ENCODE assay signal across 10 cellular contexts in the genomic region with DNA sequence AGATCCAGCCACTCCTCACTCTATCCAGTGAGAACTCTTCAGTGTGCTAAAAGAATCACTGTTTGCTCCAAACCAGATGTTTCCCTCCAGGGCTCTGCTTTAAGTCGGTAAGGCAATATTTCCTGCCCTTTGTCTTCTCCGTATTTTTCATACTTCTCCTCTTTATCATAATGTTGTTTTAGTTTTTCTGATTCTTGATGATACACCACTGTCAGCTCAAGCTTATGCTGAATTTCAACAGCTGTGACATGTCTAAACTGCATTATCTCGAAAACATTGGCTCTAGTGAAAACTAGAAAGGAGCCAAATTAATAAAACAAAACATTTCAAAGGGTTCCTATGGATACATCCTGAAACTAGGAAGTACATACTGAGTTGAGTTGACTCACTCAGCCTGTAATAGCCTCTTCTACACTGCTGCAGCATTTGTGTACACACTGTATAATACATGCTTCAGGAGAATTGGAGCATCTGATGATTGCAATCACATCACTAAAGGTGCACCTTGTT. TPM values are rescaled to one million over a fixed set of nuclear protein-coding genes. Genes with fewer than 3 reads are reported as not detected.
A peak's percentile ranks its signal among the peaks of the same experiment; 100 is the strongest.
DNase-seq lines count a peak whose midpoint lies in the region; ATAC-seq lines count a peak whose summit lies in the region.
"Had no signal": no experiment of that assay in that cellular context is flagged by ENCODE, and none has a peak within 500 bp of the region (broad histone marks: within the 10 kb centered on the region; RNA-seq: fewer than 3 reads in every experiment).

No MANE protein-coding gene starts in this region.

- peak; percentile 7 for DNase-seq in DMS 273 (lab: John Stamatoyannopoulos, UW; ENCODE audit: unreplicated experiment)
- no peak for DNase-seq in DMS 273 treated with DMSO at 0.1 percent for 48 hours (lab: John Stamatoyannopoulos, UW)
- peak; percentile 94 for DNase-seq in NCI-H748 treated with DMSO at 0.1 percent for 48 hours (lab: John Stamatoyannopoulos, UW)
- no peak for DNase-seq in SK-N-DZ (ENCODE audit: low spot score)
- DNase-seq in effector memory CD8-positive, alpha-beta T cell: no peak
- DNase-seq: sigmoid colon had no signal

- no peaks in the 10 kb centered on the region for H3K36me3 Mint-ChIP-seq in effector memory CD8-positive, alpha-beta T cell (ENCODE audit: insufficient read depth)

- H3K4me3 Mint-ChIP-seq in effector memory CD8-positive, alpha-beta T cell: no peak overlapping the region

- ATAC-seq in esophagus mucosa (peak; percentile 94), GM18907 (IDR thresholded peaks at IDR 0.05; ENCODE audit: unreplicated experiment) (no peak)
- ATAC-seq in effector memory CD8-positive, alpha-beta T cell (replicated peaks): no peak

- no peaks in the 10 kb centered on the region for H3K4me1 Mint-ChIP-seq in effector memory CD8-positive, alpha-beta T cell (ENCODE audit: low read depth in 2 of 2)

- H3K9me3 Mint-ChIP-seq in effector memory CD8-positive, alpha-beta T cell: no peaks in the 10 kb centered on the region

- H3K27ac Mint-ChIP-seq in effector memory CD8-positive, alpha-beta T cell: no peak overlapping the region

- H3K27ac ChIP-seq in skin epidermis: peak overlapping the region in 12 of 21 experiments; percentile 5 to 68 (median 48)
- H3K27ac ChIP-seq: 22Rv1 had no signal

- no peaks in the 10 kb centered on the region for H3K27me3 Mint-ChIP-seq in effector memory CD8-positive, alpha-beta T cell

- H3K4me3 ChIP-seq in skin epidermis: no peak overlapping the region
- H3K4me3 ChIP-seq: sigmoid colon had no signal

RNA-seq across cellular contexts. Expression of a gene that starts 39.8 kb away (rescaled TPM):
- total RNA-seq in esophagus mucosa: 2.4 TPM
- 3.9 and 5.0 TPM in 2 replicates for polyA plus RNA-seq in SK-N-DZ (2014; cell fraction: cytosol; rRNA removed)
- polyA plus RNA-seq in SK-N-DZ (2014; cell fraction: nucleus; rRNA removed): 6.5 and 7.1 TPM in 2 replicates

RNA-seq across cellular contexts. Expression of a gene that starts 45.5 kb away (rescaled TPM):
- total RNA-seq in esophagus mucosa: 5.8 TPM
- polyA plus RNA-seq in SK-N-DZ (2014; cell fraction: cytosol; rRNA removed): 14.2 and 19.3 TPM in 2 replicates
- polyA plus RNA-seq in SK-N-DZ (2014; cell fraction: nucleus; rRNA removed): 17.6 and 21.8 TPM in 2 replicates

Comparison
In these comparisons a context has a peak if more than half of its experiments do, and no peak if none do; other contexts are left out.
1. DNase-seq: peak in DMS 273 (single experiment) and NCI-H748 treated with DMSO at 0.1 percent for 48 hours (single experiment); none in DMS 273 treated with DMSO at 0.1 percent for 48 hours (single experiment), SK-N-DZ (single experiment) and effector memory CD8-positive, alpha-beta T cell (0 of 3).